In the genomic region with DNA sequence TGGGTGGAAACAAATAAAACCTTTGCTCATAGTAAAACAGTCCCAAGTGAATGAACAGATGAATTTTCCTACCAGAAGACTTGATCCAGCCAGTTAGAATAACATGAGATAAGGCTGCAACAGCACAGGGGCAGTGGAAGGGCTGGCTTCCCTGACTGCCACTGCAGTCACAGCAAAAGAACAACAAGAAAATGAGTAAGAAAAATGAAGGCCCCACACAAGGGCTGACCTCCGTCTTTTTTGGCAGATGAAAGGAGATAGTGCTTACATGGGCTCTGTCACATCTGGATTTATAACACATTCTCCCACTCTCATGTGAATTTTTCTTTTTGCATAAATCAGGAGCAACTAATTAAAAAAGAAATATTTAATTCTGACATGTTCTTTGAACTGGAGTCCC, we compare ENCODE assay signal across 16 cellular contexts.
DNase-seq lines count a peak whose midpoint lies in the region; ATAC-seq and TF ChIP-seq lines count a peak whose summit lies in the region.
"Had no signal": no experiment of that assay in that cellular context is flagged by ENCODE, and none has a peak within 500 bp of the region (broad histone marks: within the 10 kb centered on the region; RNA-seq: fewer than 3 reads in every experiment).

No MANE protein-coding gene starts in this region.

- DNase-seq in adrenal gland, result peak in 5 of 7 donors; percentile 46 to 71 (median 50)
- peak; percentile 7 for DNase-seq in nephron progenitor cell
- DNase-seq in activated CD4-positive, alpha-beta T cell treated with anti-CD3 and anti-CD28 coated beads, Interleukin-2, amount 50 U/mL, for 1 hour, result no peak
- no peak for DNase-seq in activated CD4-positive, alpha-beta T cell treated with anti-CD3 and anti-CD28 coated beads, Interleukin-2, amount 10 ng/mL, durations not matched to agents 7 days and 5 days
- DNase-seq in HUDEP-2 (lab: John Stamatoyannopoulos, UW; ENCODE audit: unreplicated experiment in 76 of 76), result no peak
- DNase-seq: 8988T; amygdala; CD4-positive, alpha-beta memory T cell; foreskin keratinocyte; NCI-H1417; nucleus accumbens; stimulated activated naive CD8-positive, alpha-beta T cell treated with anti-CD3 and anti-CD28 coated beads, Interleukin-15, Interleukin-2, amounts not matched to agents 100 U/mL and 50 U/mL, for 24 hours had no signal

- ATAC-seq in gastroesophageal sphincter (no peak), GM19035 (IDR thresholded peaks at IDR 0.05; ENCODE audit: unreplicated experiment) (no peak)
- ATAC-seq: foreskin keratinocyte; stimulated activated naive CD8-positive, alpha-beta T cell treated with anti-CD3 and anti-CD28 coated beads, Interleukin-15, Interleukin-2, amounts not matched to agents 100 U/mL and 50 U/mL, for 24 hours had no signal

- peaks cover 72% of the 10 kb centered on the region for H3K4me1 ChIP-seq in ACC112 (ENCODE audit: control insufficient read depth, insufficient read depth, low read length, unreplicated experiment)
- H3K4me1 ChIP-seq in adrenal gland (replicated peaks in 1 of 2), result peaks cover 4 to 20% of the 10 kb centered on the region in 2 donors
- peaks cover 3 to 35% (median 7%) of the 10 kb centered on the region in 3 donors for H3K4me1 ChIP-seq in gastroesophageal sphincter

- TF ChIP-seq CTCF in adrenal gland (IDR thresholded peaks at IDR 0.05), result no peak
- no peak for TF ChIP-seq CTCF in gastroesophageal sphincter (IDR thresholded peaks at IDR 0.05)
- TF ChIP-seq CTCF in nephron progenitor cell (IDR thresholded peaks at IDR 0.05), result no peak

- peaks cover 35% of the 10 kb centered on the region for H3K79me2 ChIP-seq in ACC112 (ENCODE audit: control insufficient read depth, insufficient read depth, low read length, unreplicated experiment)

- peaks cover 3% of the 10 kb centered on the region for H3K9me3 Mint-ChIP-seq in nephron progenitor cell
- H3K9me3 Mint-ChIP-seq in activated CD4-positive, alpha-beta T cell treated with anti-CD3 and anti-CD28 coated beads, Interleukin-2, amount 10 ng/mL, durations not matched to agents 7 days and 5 days, result no peaks in the 10 kb centered on the region
- H3K9me3 Mint-ChIP-seq: activated T-helper 2 cell treated with anti-CD3 and anti-CD28 coated beads, Interferon-gamma antibody, Interleukin-2, Interleukin-4, amounts not matched to agents 10 μg/mL and 5 μg/mL and 100 μg/mL, durations not matched to agents 14 hours and 24 hours and 36 hours; CD4-positive, alpha-beta memory T cell had no signal

- TF ChIP-seq POLR2A in adrenal gland (IDR thresholded peaks at IDR 0.05) (no peak), gastroesophageal sphincter (IDR thresholded peaks at IDR 0.05) (no peak)

- H2AFZ ChIP-seq in ACC112 (ENCODE audit: low read length, unreplicated experiment), result peak overlapping the region; percentile 16

- H3K4me3 Mint-ChIP-seq in nephron progenitor cell, result peak overlapping the region; percentile 41
- H3K4me3 Mint-ChIP-seq in activated CD4-positive, alpha-beta T cell treated with anti-CD3 and anti-CD28 coated beads, Interleukin-2, amount 10 ng/mL, durations not matched to agents 7 days and 5 days, result no peak overlapping the region
- H3K4me3 Mint-ChIP-seq: CD4-positive, alpha-beta memory T cell had no signal

- intact Hi-C loops in adrenal gland (cut with DNase I), result no loop called here

- H3K9me3 ChIP-seq in adrenal gland (replicated peaks in 1 of 3) (no peaks in the 10 kb centered on the region), gastroesophageal sphincter (no peaks in the 10 kb centered on the region)

- H3K27me3 ChIP-seq in ACC112 (ENCODE audit: insufficient read depth, low read length), result no peaks in the 10 kb centered on the region
- no peaks in the 10 kb centered on the region for H3K27me3 ChIP-seq in adrenal gland
- no peaks in the 10 kb centered on the region for H3K27me3 ChIP-seq in gastroesophageal sphincter
- H3K27me3 ChIP-seq: foreskin keratinocyte had no signal

- H3K27ac ChIP-seq in ACC112 (ENCODE audit: low read depth, low read length) (peak overlapping the region; percentile 25), adrenal gland (peak overlapping the region in 2 of 5 donors; percentile 2 to 10), gastroesophageal sphincter (peak overlapping the region; percentile 21 to 66 (median 54))
- H3K27ac ChIP-seq: foreskin keratinocyte had no signal

- CTCF ChIA-PET in activated CD4-positive, alpha-beta T cell treated with anti-CD3 and anti-CD28 coated beads, Interleukin-2, amount 10 ng/mL, durations not matched to agents 7 days and 5 days (lab: Charles Lee), result no interaction called here

- POLR2A ChIA-PET in activated CD4-positive, alpha-beta T cell treated with anti-CD3 and anti-CD28 coated beads, Interleukin-2, amount 10 ng/mL, durations not matched to agents 7 days and 5 days (lab: Charles Lee), result no interaction called here

- no peak for TF ChIP-seq EP300 in gastroesophageal sphincter (IDR thresholded peaks at IDR 0.05)

- H3K4me3 ChIP-seq in ACC112 (ENCODE audit: low read depth, low read length) (no peak overlapping the region), adrenal gland (no peak overlapping the region), gastroesophageal sphincter (no peak overlapping the region)

- H3K36me3 ChIP-seq in ACC112 (ENCODE audit: insufficient read depth, low read length) (peaks cover 28% of the 10 kb centered on the region), adrenal gland (replicated peaks in 1 of 2) (peaks cover 0 to 1% of the 10 kb centered on the region in 2 donors), gastroesophageal sphincter (peaks cover 0 to 8% of the 10 kb centered on the region in 2 donors)

- peak overlapping the region; percentile 96 for H3K27ac Mint-ChIP-seq in nephron progenitor cell
- no peak overlapping the region for H3K27ac Mint-ChIP-seq in activated CD4-positive, alpha-beta T cell treated with anti-CD3 and anti-CD28 coated beads, Interleukin-2, amount 10 ng/mL, durations not matched to agents 7 days and 5 days
- H3K27ac Mint-ChIP-seq: activated T-helper 2 cell treated with anti-CD3 and anti-CD28 coated beads, Interferon-gamma antibody, Interleukin-2, Interleukin-4, amounts not matched to agents 10 μg/mL and 5 μg/mL and 100 μg/mL, durations not matched to agents 14 hours and 24 hours and 36 hours had no signal

- WGBS in adrenal gland, 4 donors, result 16 to 26% (median 23%) methylated on average over 1 of the region's 1 CpG
- 0 to 27% methylated on average over 1 of the region's 1 CpG for WGBS in gastroesophageal sphincter (ENCODE audit: low coverage in 1 of 2), 2 donors

- peaks cover 88% of the 10 kb centered on the region for H3K36me3 Mint-ChIP-seq in nephron progenitor cell (ENCODE audit: low read depth)
- H3K36me3 Mint-ChIP-seq in activated CD4-positive, alpha-beta T cell treated with anti-CD3 and anti-CD28 coated beads, Interleukin-2, amount 10 ng/mL, durations not matched to agents 7 days and 5 days (ENCODE audit: low read depth), result no peaks in the 10 kb centered on the region
- H3K36me3 Mint-ChIP-seq: CD4-positive, alpha-beta memory T cell had no signal

- H3K4me1 Mint-ChIP-seq in nephron progenitor cell, result peaks cover 71% of the 10 kb centered on the region
- no peaks in the 10 kb centered on the region for H3K4me1 Mint-ChIP-seq in activated CD4-positive, alpha-beta T cell treated with anti-CD3 and anti-CD28 coated beads, Interleukin-2, amount 10 ng/mL, durations not matched to agents 7 days and 5 days

- H3K27me3 Mint-ChIP-seq in nephron progenitor cell (ENCODE audit: low read depth, poor library complexity), result no peaks in the 10 kb centered on the region
- H3K27me3 Mint-ChIP-seq in activated CD4-positive, alpha-beta T cell treated with anti-CD3 and anti-CD28 coated beads, Interleukin-2, amount 10 ng/mL, durations not matched to agents 7 days and 5 days, result peaks cover 4% of the 10 kb centered on the region

Comparison
In these comparisons a context has a peak if more than half of its experiments do, and no peak if none do; other contexts are left out.
1. DNase-seq: peak in adrenal gland (5 of 7) and nephron progenitor cell (single experiment); none in activated CD4-positive, alpha-beta T cell treated with anti-CD3 and anti-CD28 coated beads, Interleukin-2, amount 50 U/mL, for 1 hour (single experiment), activated CD4-positive, alpha-beta T cell treated with anti-CD3 and anti-CD28 coated beads, Interleukin-2, amount 10 ng/mL, durations not matched to agents 7 days and 5 days (single experiment) and HUDEP-2 (0 of 76).